In the genomic region with DNA sequence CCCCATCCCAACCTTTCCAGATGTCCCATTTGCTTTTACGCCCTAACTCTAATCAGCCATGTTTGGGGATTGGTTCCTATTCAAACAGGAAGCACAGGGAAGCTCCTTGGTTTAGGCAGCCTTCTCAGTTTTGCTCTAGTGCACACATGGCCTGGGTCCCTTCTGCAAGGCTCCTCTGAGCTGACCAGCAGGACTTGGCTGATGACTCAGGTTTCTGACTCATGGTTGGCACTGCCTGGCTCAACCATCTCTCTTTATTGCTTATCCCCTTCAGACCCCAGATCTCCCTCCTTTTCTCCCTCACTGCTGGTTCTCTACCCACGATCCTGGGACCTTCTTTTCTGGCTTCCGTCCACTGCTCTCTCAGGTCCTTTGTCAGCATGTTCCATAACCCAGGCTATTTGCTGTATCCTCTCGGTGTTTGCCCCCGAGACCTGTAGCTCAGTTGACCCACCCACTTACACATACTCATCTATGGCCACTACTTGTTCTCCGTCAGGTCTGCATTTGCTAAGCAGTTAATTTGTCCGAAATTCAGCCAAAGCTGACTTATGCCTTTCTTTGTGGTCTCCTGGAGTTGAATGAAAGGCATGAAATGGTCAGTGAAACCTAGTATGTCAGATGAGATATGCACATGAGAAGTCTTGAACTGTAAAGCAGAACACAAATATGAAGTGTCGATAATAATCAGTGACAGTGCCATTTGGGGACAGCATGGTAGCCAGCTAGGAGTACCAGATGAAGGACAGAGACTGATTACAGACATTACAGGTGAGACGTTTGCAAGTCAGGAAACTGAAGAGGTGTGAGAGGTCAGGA, we compare ENCODE assay signal across 15 cellular contexts.
A peak's percentile ranks its signal among the peaks of the same experiment; 100 is the strongest.
DNase-seq lines count a peak whose midpoint lies in the region; ATAC-seq and TF ChIP-seq lines count a peak whose summit lies in the region.
"Had no signal": no experiment of that assay in that cellular context is flagged by ENCODE, and none has a peak within 500 bp of the region (broad histone marks: within the 10 kb centered on the region; RNA-seq: fewer than 3 reads in every experiment).

No MANE protein-coding gene starts in this region.

- H4K8ac ChIP-seq in IMR-90 (ENCODE audit: low read depth in 2 of 2, low read length in 2 of 2) = no peak overlapping the region

- H2AK9ac ChIP-seq in IMR-90 (replicated peaks; ENCODE audit: low read depth, low read length, poor library complexity) = no peak overlapping the region

- no peak for TF ChIP-seq CTCF in IMR-90 (conservative IDR thresholded peaks at IDR 0.05; ENCODE audit: low read depth, low read length)
- TF ChIP-seq CTCF in astrocyte of the spinal cord (IDR thresholded peaks at IDR 0.05; ENCODE audit: low read depth, low read length) = no peak
- TF ChIP-seq CTCF in upper lobe of left lung (IDR thresholded peaks at IDR 0.05) = no peak

- no peak for TF ChIP-seq RAD21 in IMR-90 (IDR thresholded peaks at IDR 0.05; ENCODE audit: low read length)

- no peak overlapping the region for H3K23ac ChIP-seq in IMR-90 (ENCODE audit: low read depth, low read length)

- H3K9me1 ChIP-seq in IMR-90 (ENCODE audit: insufficient read depth, low read length) = no peaks in the 10 kb centered on the region

- POLR2A ChIA-PET in IMR-90 (lab: Charles Lee; ENCODE audit: unreplicated experiment) = no interaction called here

- H2AK5ac ChIP-seq in IMR-90 (ENCODE audit: low read depth, low read length) = no peak overlapping the region

- H3K4me1 ChIP-seq in IMR-90 (ENCODE audit: control insufficient read depth, insufficient read depth, low read length) = no peaks in the 10 kb centered on the region
- no peaks in the 10 kb centered on the region for H3K4me1 ChIP-seq in upper lobe of left lung
- H3K4me1 ChIP-seq: upper lobe of right lung had no signal

- no peak overlapping the region for H4K91ac ChIP-seq in IMR-90 (ENCODE audit: insufficient read depth, low read depth, low read length)

- H3K56ac ChIP-seq in IMR-90 (ENCODE audit: extremely low read depth, insufficient read depth, low read length) = no peak overlapping the region

- dilution Hi-C loops in IMR-90 (cut with HindIII; ENCODE audit: low sequenced_read_pairs, unreplicated experiment) = no loop called here

- no peaks in the 10 kb centered on the region for H3K36me3 ChIP-seq in IMR-90 (ENCODE audit: control insufficient read depth, insufficient read depth, low read length)
- H3K36me3 ChIP-seq in upper lobe of left lung = no peaks in the 10 kb centered on the region
- H3K36me3 ChIP-seq: upper lobe of right lung had no signal

- H2BK20ac ChIP-seq in IMR-90 (ENCODE audit: low read depth, low read length) = no peak overlapping the region

- no peak overlapping the region for H3K4me3 ChIP-seq in IMR-90 (ENCODE audit: insufficient read depth, low read depth, low read length)
- H3K4me3 ChIP-seq in astrocyte of the spinal cord (ENCODE audit: low read depth, low read length) = no peak overlapping the region
- no peak overlapping the region for H3K4me3 ChIP-seq in upper lobe of left lung
- H3K4me3 ChIP-seq: SK-N-MC, upper lobe of right lung had no signal

- H3K79me1 ChIP-seq in IMR-90 (ENCODE audit: low read depth in 1 of 2, low read length in 2 of 2) = no peaks in the 10 kb centered on the region

- 0 out of 2 replicates have a peak overlapping the region, but pooled peaks have one; percentile 15 for H3K14ac ChIP-seq in IMR-90 (replicated peaks; ENCODE audit: low read depth, low read length)

- no peak overlapping the region for H3K27ac ChIP-seq in IMR-90 (ENCODE audit: insufficient read depth, low read length)
- no peak overlapping the region for H3K27ac ChIP-seq in upper lobe of left lung
- H3K27ac ChIP-seq: SK-N-MC, upper lobe of right lung had no signal

- 53% methylated on average over 3 of the region's 9 CpGs; no CpG with 5 or more reads in 1 of the 2 experiments for WGBS in IMR-90 (ENCODE audit: extremely low coverage in 2 of 2, insufficient read length in 1 of 2), 2 experiments
- 73 to 78% methylated on average over 9 of the region's 9 CpGs for WGBS in upper lobe of left lung, 2 donors

- H2AFZ ChIP-seq in IMR-90 (replicated peaks; ENCODE audit: low read length, poor library complexity) = no peak overlapping the region

- ATAC-seq in IMR-90 (ENCODE audit: low read depth) = peak; percentile 77
- ATAC-seq in upper lobe of left lung (ENCODE audit: low FRiP score in 2 of 2) = no peak
- ATAC-seq: sciatic nerve had no signal

- H2BK120ac ChIP-seq in IMR-90 (ENCODE audit: low read depth, low read length) = no peak overlapping the region

- no TSS peak for BruUV-seq in IMR-90 (replicated peaks; lab: Mats Ljungman, UMichigan)

- no peak overlapping the region for H2BK5ac ChIP-seq in IMR-90 (ENCODE audit: low read depth, low read length, poor library complexity, severe bottlenecking)

- no peak overlapping the region for H3K4ac ChIP-seq in IMR-90 (ENCODE audit: low read depth, low read length)

- H3K27me3 ChIP-seq in IMR-90 (ENCODE audit: control insufficient read depth, insufficient read depth, low read length) (no peaks in the 10 kb centered on the region; the same call in none of the 2 replicates), upper lobe of left lung (no peaks in the 10 kb centered on the region)
- H3K27me3 ChIP-seq: upper lobe of right lung had no signal

- no peak for TF ChIP-seq EP300 in upper lobe of left lung (IDR thresholded peaks at IDR 0.05)

- DNase-seq in COLO829 (ENCODE audit: low spot score) (peak; percentile 34), IMR-90 (peak; percentile 62), astrocyte of the spinal cord (ENCODE audit: low read depth, low spot score) (peak; percentile 53), kidney tubule cell (ENCODE audit: low spot score) (peak; percentile 87), upper lobe of left lung (no peak), GF-D8 (lab: John Stamatoyannopoulos, UW) (no peak), NCI-H1417 (lab: John Stamatoyannopoulos, UW) (no peak), erythroblast (lab: John Stamatoyannopoulos, UW) (no peak)
- DNase-seq: activated CD4-positive, alpha-beta T cell treated with anti-CD3 and anti-CD28 coated beads, Interleukin-2, amount 50 U/mL, for 1 hour; CD8-positive, alpha-beta memory T cell; endodermal cell; NCI-H69; upper lobe of right lung had no signal

- no peak overlapping the region for H3K18ac ChIP-seq in IMR-90 (ENCODE audit: low read depth, low read length)

- no peak overlapping the region for H3K9ac ChIP-seq in IMR-90 (ENCODE audit: low read depth, low read length)

- CTCF ChIA-PET in IMR-90 (lab: Yijun Ruan, JAX) = no interaction called here

- in situ Hi-C loops in IMR-90 (cut with MboI; ENCODE audit: low sequenced_read_pairs) = no loop called here
- in situ Hi-C loops in astrocyte of the spinal cord (cut with HindIII; ENCODE audit: low sequenced_read_pairs) = no loop called here

- intact Hi-C loops in IMR-90 (cut with micrococcal nuclease) = no loop called here

- H3K9me3 ChIP-seq in IMR-90 (ENCODE audit: control insufficient read depth, insufficient read depth, low read length) = no peaks in the 10 kb centered on the region
- no peaks in the 10 kb centered on the region for H3K9me3 ChIP-seq in upper lobe of left lung
- H3K9me3 ChIP-seq: upper lobe of right lung had no signal

- H4K5ac ChIP-seq in IMR-90 (ENCODE audit: low read depth, low read length) = no peak overlapping the region

- no peak overlapping the region for H3K4me2 ChIP-seq in IMR-90 (ENCODE audit: low read depth, low read length)

- no peaks in the 10 kb centered on the region for H4K20me1 ChIP-seq in IMR-90 (ENCODE audit: insufficient read depth, low read length)

- no peak overlapping the region for H2BK15ac ChIP-seq in IMR-90 (ENCODE audit: low read depth, low read length)

- no peak for TF ChIP-seq POLR2A in IMR-90 (IDR thresholded peaks at IDR 0.05; ENCODE audit: low read depth, low read length)
- no peak for TF ChIP-seq POLR2A in upper lobe of left lung (IDR thresholded peaks at IDR 0.05)
- TF ChIP-seq POLR2A in erythroblast (IDR thresholded peaks at IDR 0.05; ENCODE audit: low read length) = no peak

TF ChIP-seq in IMR-90, 13 proteins besides CTCF, POLR2A, EP300 and RAD21:
- no peak for TF ChIP-seq BHLHE40 (IDR thresholded peaks at IDR 0.05; ENCODE audit: low read depth, low read length)
- TF ChIP-seq RFX5 (IDR thresholded peaks at IDR 0.05; ENCODE audit: low read depth, low read length) = no peak
- TF ChIP-seq FOS (IDR thresholded peaks at IDR 0.05; ENCODE audit: low read depth, low read length) = 0 out of 2 replicates have a peak, but pooled peaks have one; percentile 19
- no peak for TF ChIP-seq MAZ (IDR thresholded peaks at IDR 0.05; ENCODE audit: borderline replicate concordance, low read depth, low read length)
- TF ChIP-seq CHD1 (IDR thresholded peaks at IDR 0.05; ENCODE audit: low read depth, low read length) = no peak
- TF ChIP-seq NFE2L2 (IDR thresholded peaks at IDR 0.05; ENCODE audit: low read depth, low read length) = no peak
TF ChIP-seq in IMR-90: peak in this region for 1.

Comparison
In these comparisons a context has a peak if more than half of its experiments do, and no peak if none do; other contexts are left out.
1. DNase-seq: peak in COLO829 (single experiment), IMR-90 (single experiment), astrocyte of the spinal cord (single experiment) and kidney tubule cell (single experiment); none in upper lobe of left lung (0 of 2), GF-D8 (single experiment), NCI-H1417 (0 of 3) and erythroblast (0 of 2).